ENCODE assay signal across 9 cellular contexts in genomic region chr12:28222081-28222700, GRCh38. TPM values are rescaled to one million over a fixed set of nuclear protein-coding genes. Genes with fewer than 3 reads are reported as not detected.
DNase-seq lines count a peak whose midpoint lies in the region; ATAC-seq lines count a peak whose summit lies in the region.
"Had no signal": no experiment of that assay in that cellular context is flagged by ENCODE, and none has a peak within 500 bp of the region (broad histone marks: within the 10 kb centered on the region; RNA-seq: fewer than 3 reads in every experiment).

No MANE protein-coding gene starts in this region.

- peaks cover 54 to 73% of the 10 kb centered on the region in 2 donors for H3K4me1 Mint-ChIP-seq in immature natural killer cell

- peak overlapping the region in 3 of 6 donors; percentile 12 to 29 (median 20) for H3K27ac Mint-ChIP-seq in immature natural killer cell

- peaks cover 0 to 5% (median under 1%) of the 10 kb centered on the region in 6 donors for H3K9me3 Mint-ChIP-seq in immature natural killer cell

- DNase-seq in SW480 (ENCODE audit: low spot score) = peak; percentile 32
- DNase-seq in activated CD8-positive, alpha-beta memory T cell treated with anti-CD3 and anti-CD28 coated beads, Interleukin-2, amount 50 U/mL, for 48 hours = peak; percentile 82
- peak; percentile 56 to 61 (median 59) for DNase-seq in immature natural killer cell
- peak; percentile 50 for DNase-seq in stimulated activated CD8-positive, alpha-beta memory T cell treated with anti-CD3 and anti-CD28 coated beads, Interleukin-4, amount 100 ng/mL, for 24 hours (ENCODE audit: low read depth)
- no peak for DNase-seq in putamen (ENCODE audit: low spot score)
- no peak for DNase-seq in G401 (ENCODE audit: low spot score)
- DNase-seq: NCI-H1092 had no signal

- no peak for ATAC-seq in GM18867 (IDR thresholded peaks at IDR 0.05; ENCODE audit: unreplicated experiment)
- no peak for ATAC-seq in GM18520 (IDR thresholded peaks at IDR 0.05; ENCODE audit: unreplicated experiment)

- H3K36me3 Mint-ChIP-seq in immature natural killer cell = peaks cover 10 to 18% (median 16%) of the 10 kb centered on the region in 3 donors

- in situ Hi-C loops in G401 (cut with HindIII; ENCODE audit: low sequenced_read_pairs) = no loop called here

- peaks cover 0 to 4% (median 2%) of the 10 kb centered on the region in 3 donors for H3K27me3 Mint-ChIP-seq in immature natural killer cell (ENCODE audit: low read depth in 3 of 3)

- H3K4me3 Mint-ChIP-seq in immature natural killer cell = peak overlapping the region; percentile 57 to 70 (median 64)

RNA-seq across cellular contexts. Expression of gene CCDC91, which starts 31.9 kb away (rescaled TPM):
- polyA plus RNA-seq in immature natural killer cell = 10 to 100 TPM; 46.8 to 60.1 (median 54.3) TPM
- 8.3 and 9.1 TPM in 2 replicates for total RNA-seq in G401 (2014; rRNA removed; shearing (Covaris generic))

Comparison
In these comparisons a context has a peak if more than half of its experiments do, and no peak if none do; other contexts are left out.
1. DNase-seq: peak in SW480 (single experiment), activated CD8-positive, alpha-beta memory T cell treated with anti-CD3 and anti-CD28 coated beads, Interleukin-2, amount 50 U/mL, for 48 hours (single experiment), immature natural killer cell (3 of 3) and stimulated activated CD8-positive, alpha-beta memory T cell treated with anti-CD3 and anti-CD28 coated beads, Interleukin-4, amount 100 ng/mL, for 24 hours (single experiment); none in putamen (single experiment) and G401 (single experiment).